ENCODE assay signal across 8 cellular contexts in the genomic region with DNA sequence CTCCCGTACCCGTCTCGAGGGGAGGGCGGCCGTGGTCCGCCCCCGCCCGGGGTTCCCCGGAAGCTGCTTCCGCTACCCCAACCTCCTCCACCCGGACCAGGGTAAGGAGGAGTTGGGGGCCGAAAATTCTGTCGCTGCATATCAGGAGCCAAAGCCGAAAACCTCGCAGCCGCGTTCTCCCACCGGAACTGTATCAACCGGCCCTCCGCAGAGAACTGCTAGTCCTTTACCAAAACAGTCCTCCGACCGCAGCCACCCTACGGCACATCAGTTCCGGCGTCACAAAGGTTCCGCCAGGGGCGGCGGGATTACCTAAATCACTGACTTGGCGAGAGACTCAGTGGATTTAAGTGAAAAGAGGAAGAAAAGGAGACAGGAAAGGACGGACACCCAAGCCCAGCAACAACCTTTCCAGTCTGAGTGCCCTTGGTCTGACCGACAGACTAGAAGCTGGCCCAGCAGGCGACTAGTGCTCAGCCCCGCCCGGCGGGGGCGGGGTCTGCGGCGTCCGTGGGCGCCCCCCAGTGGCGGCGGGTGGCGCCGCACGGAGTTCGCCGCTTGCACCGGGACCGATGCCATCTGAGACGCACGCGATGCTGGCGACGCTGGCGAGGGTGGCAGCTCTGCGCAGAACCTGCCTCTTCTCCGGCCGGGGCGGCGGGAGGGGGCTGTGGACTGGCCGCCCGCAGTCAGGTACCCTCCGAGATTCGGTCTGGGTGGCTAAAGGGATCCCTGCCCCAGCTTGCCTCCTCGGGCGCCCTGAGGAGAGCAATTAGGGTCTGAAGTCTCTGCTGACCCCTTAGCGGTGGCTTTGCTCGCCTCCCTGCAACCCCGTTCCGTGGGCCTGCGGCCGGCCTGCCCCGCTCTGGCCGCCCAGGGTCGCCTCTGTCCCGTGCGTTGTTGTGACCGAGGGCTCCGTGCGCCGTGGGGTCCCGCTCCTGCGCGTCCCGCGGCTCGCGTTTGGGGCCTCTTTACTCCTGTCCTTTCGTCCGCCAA. TPM values are rescaled to one million over a fixed set of nuclear protein-coding genes. Genes with fewer than 3 reads are reported as not detected.
DNase-seq lines count a peak whose midpoint lies in the region; ATAC-seq and TF ChIP-seq lines count a peak whose summit lies in the region.

Gene MPLKIP, minus strand, starts transcription at position 195 of the 996 bp plus-strand sequence. Its CDS starts 55 bp downstream, at position 140.
Gene SUGCT, plus strand, starts transcription at position 578 of the 996 bp plus-strand sequence.

- peak; percentile 94 for TF ChIP-seq POLR2A in NB4 (IDR thresholded peaks at IDR 0.05; ENCODE audit: extremely low read depth, insufficient read length)

- intact Hi-C loops in head of caudate nucleus (cut with DNase I), result loop anchor here (2.0 kb wide), 1 partner anchor 186 kb away; no protein-coding TSS in a partner anchor

- peaks cover 6% of the 10 kb centered on the region for H3K36me3 Mint-ChIP-seq in activated naive CD8-positive, alpha-beta T cell
- H3K36me3 Mint-ChIP-seq in osteocyte (ENCODE audit: unreplicated experiment), result peaks cover 4% of the 10 kb centered on the region

- peak within 1 kb of the TSS; percentile 95 for H3K4me2 ChIP-seq in SK-N-SH

- peaks cover 47% of the 10 kb centered on the region for H3K79me2 ChIP-seq in SK-N-SH (ENCODE audit: insufficient read depth)

- 0 out of 2 replicates have a peak, but pooled peaks cover 3% of the 10 kb centered on the region for H3K9me3 ChIP-seq in SK-N-SH
- no peaks in the 10 kb centered on the region for H3K9me3 ChIP-seq in thymus (ENCODE audit: control insufficient read depth)

- H3K4me3 ChIP-seq in GM12864 (ENCODE audit: low read depth, low read length) (peak within 1 kb of the TSS; percentile 70), NB4 (ENCODE audit: low read depth, low read length) (peak within 1 kb of the TSS; percentile 96), SK-N-SH (ENCODE audit: low read depth in 2 of 2, low read length in 1 of 2) (peak within 1 kb of the TSS; percentile 81 to 98), thymus (ENCODE audit: low read length) (peak within 1 kb of the TSS; percentile 99)

- H3F3A ChIP-seq in SK-N-SH (replicated peaks; ENCODE audit: insufficient read depth), result peaks cover 15% of the 10 kb centered on the region

- DNase-seq in GM12864 (ENCODE audit: low read depth) (peak; percentile 74), NB4 (ENCODE audit: low read depth) (peak; percentile 95), SK-N-SH (peak; percentile 99), head of caudate nucleus (peak; percentile 71 to 94 (median 86)), osteocyte (ENCODE audit: extremely low spot score, unreplicated experiment) (peak; percentile 95)

- H3K36me3 ChIP-seq in SK-N-SH (replicated peaks in 1 of 2; ENCODE audit: control insufficient read depth in 1 of 2, insufficient read depth in 2 of 2, low read length in 1 of 2), result peaks cover 13 to 30% of the 10 kb centered on the region in 2 experiments
- no peaks in the 10 kb centered on the region for H3K36me3 ChIP-seq in thymus (ENCODE audit: control insufficient read depth, insufficient read depth)

- peak; percentile 49 for TF ChIP-seq RAD21 in SK-N-SH (IDR thresholded peaks at IDR 0.05; ENCODE audit: low read length)

- H3K27ac Mint-ChIP-seq in activated naive CD8-positive, alpha-beta T cell, result peak within 1 kb of the TSS; percentile 99
- H3K27ac Mint-ChIP-seq in osteocyte (ENCODE audit: unreplicated experiment), result peak within 1 kb of the TSS; percentile 99

- no peaks in the 10 kb centered on the region for H3K9me2 ChIP-seq in SK-N-SH

- peaks cover 32% of the 10 kb centered on the region for H4K20me1 ChIP-seq in SK-N-SH (ENCODE audit: insufficient read depth)

- H3K27ac ChIP-seq in SK-N-SH (ENCODE audit: low read depth in 2 of 2, low read length in 1 of 2), result peak within 1 kb of the TSS; percentile 91 to 95
- peak within 1 kb of the TSS; percentile 94 for H3K27ac ChIP-seq in thymus (ENCODE audit: low read depth)

- peak within 1 kb of the TSS; percentile 96 for H3K9ac ChIP-seq in SK-N-SH

- peak within 1 kb of the TSS; percentile 95 for H3K4me3 Mint-ChIP-seq in activated naive CD8-positive, alpha-beta T cell
- H3K4me3 Mint-ChIP-seq in osteocyte (ENCODE audit: unreplicated experiment), result peak within 1 kb of the TSS; percentile 92

- CTCF ChIA-PET in SK-N-SH (lab: Yijun Ruan, JAX), result interaction anchor here (0.6 to 4.2 kb wide), 60 partner anchors 9 to 1612 kb away, joined by 3 to 38 read pairs (median 4); partner anchors contain the start of gene CDK13

- POLR2A ChIA-PET in SK-N-SH (lab: Yijun Ruan, JAX), result interaction anchor here (0.6 to 1.4 kb wide), 5 partner anchors 9 to 238 kb away, joined by 3 to 5 read pairs (median 4); partner anchors contain the start of gene CDK13

- peak; percentile 20 to 21; a peak in 2 of 4 replicates for TF ChIP-seq EP300 in SK-N-SH (IDR thresholded peaks at IDR 0.05; ENCODE audit: borderline replicate concordance in 1 of 2, low read depth in 1 of 2, low read length in 1 of 2)

- peaks cover 41% of the 10 kb centered on the region for H3K4me1 Mint-ChIP-seq in activated naive CD8-positive, alpha-beta T cell (ENCODE audit: low read depth)
- H3K4me1 Mint-ChIP-seq in osteocyte (ENCODE audit: unreplicated experiment), result peaks cover 25% of the 10 kb centered on the region

- TF ChIP-seq CTCF in GM12864 (IDR thresholded peaks at IDR 0.05; ENCODE audit: low read depth, low read length, missing control alignments), result peak; percentile 96
- peak; percentile 92 for TF ChIP-seq CTCF in NB4 (IDR thresholded peaks at IDR 0.05; ENCODE audit: low read depth, low read length)
- peak; percentile 99 for TF ChIP-seq CTCF in SK-N-SH (IDR thresholded peaks at IDR 0.05)
- TF ChIP-seq CTCF in osteocyte (IDR thresholded peaks at IDR 0.05), result peak; percentile 99

- WGBS in SK-N-SH (ENCODE audit: low lambda C conversion rate), result 10% methylated on average over 45 of the region's 90 CpGs
- WGBS in thymus, result 3% methylated on average over 90 of the region's 90 CpGs

- H3K27me3 ChIP-seq in SK-N-SH (ENCODE audit: insufficient read depth) (no peaks in the 10 kb centered on the region), thymus (ENCODE audit: control insufficient read depth, insufficient read depth) (peaks cover 7% of the 10 kb centered on the region)

- H3K9me3 Mint-ChIP-seq in activated naive CD8-positive, alpha-beta T cell (ENCODE audit: low read depth), result no peaks in the 10 kb centered on the region
- H3K9me3 Mint-ChIP-seq in osteocyte (ENCODE audit: unreplicated experiment), result no peaks in the 10 kb centered on the region

- peak within 1 kb of the TSS; percentile 97 for H2AFZ ChIP-seq in SK-N-SH (ENCODE audit: low read depth)

- peak; percentile 93 for ATAC-seq in HG02588 (IDR thresholded peaks at IDR 0.05; ENCODE audit: unreplicated experiment)

- H3K27me3 Mint-ChIP-seq in activated naive CD8-positive, alpha-beta T cell, result no peaks in the 10 kb centered on the region
- H3K27me3 Mint-ChIP-seq in osteocyte (ENCODE audit: unreplicated experiment), result no peaks in the 10 kb centered on the region

- H3K4me1 ChIP-seq in SK-N-SH (ENCODE audit: control insufficient read depth in 1 of 2, insufficient read depth in 2 of 2, low read depth in 1 of 2, low read length in 1 of 2) (peaks cover 8 to 9% of the 10 kb centered on the region in 2 experiments; a peak in 2 of 4 replicates), thymus (ENCODE audit: control insufficient read depth, insufficient read depth, low read length) (no peaks in the 10 kb centered on the region)

TF ChIP-seq in SK-N-SH, 30 proteins besides CTCF, POLR2A, EP300 and RAD21 (continues in another document):
- TF ChIP-seq TAF1 (IDR thresholded peaks at IDR 0.05; ENCODE audit: borderline replicate concordance, low read depth, low read length), result peak; percentile 99
- TF ChIP-seq POLR2AphosphoS5 (IDR thresholded peaks at IDR 0.05; ENCODE audit: low read depth, low read length), result peak; percentile 90
- TF ChIP-seq JUND (IDR thresholded peaks at IDR 0.05), result 0 out of 2 replicates have a peak, but pooled peaks have one; percentile 9
- peak; percentile 94 for TF ChIP-seq GABPA (IDR thresholded peaks at IDR 0.05; ENCODE audit: low read depth)
- TF ChIP-seq, protein P1, sequence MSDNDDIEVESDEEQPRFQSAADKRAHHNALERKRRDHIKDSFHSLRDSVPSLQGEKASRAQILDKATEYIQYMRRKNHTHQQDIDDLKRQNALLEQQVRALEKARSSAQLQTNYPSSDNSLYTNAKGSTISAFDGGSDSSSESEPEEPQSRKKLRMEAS (IDR thresholded peaks at IDR 0.05; ENCODE audit: low read depth), result peak; percentile 95
- TF ChIP-seq RXRA (IDR thresholded peaks at IDR 0.05; ENCODE audit: borderline replicate concordance, low read depth), result no peak
- TF ChIP-seq RCOR1 (IDR thresholded peaks at IDR 0.05; ENCODE audit: low read length), result peak; percentile 73; the same call in 1 of the 2 replicates
- peak; percentile 45 for TF ChIP-seq USF1 (IDR thresholded peaks at IDR 0.05; ENCODE audit: borderline replicate concordance, low read depth)
- no peak; the same call in 1 of the 2 replicates for TF ChIP-seq FOXJ3 (CRISPR knock-in tag; IDR thresholded peaks at IDR 0.05)
- no peak; the same call in 1 of the 2 replicates for TF ChIP-seq MEF2A (IDR thresholded peaks at IDR 0.05; ENCODE audit: borderline replicate concordance, low read depth)

RNA-seq across cellular contexts. Expression of gene MPLKIP, which starts in this region (rescaled TPM):
- 48.4 and 64.0 TPM in 2 replicates for polyA plus RNA-seq in SK-N-SH (2012; rRNA removed)
- polyA plus RNA-seq in SK-N-SH (2012; cell fraction: cytosol; rRNA removed), result 61.5 and 68.7 TPM in 2 replicates
- polyA plus RNA-seq in SK-N-SH (2012; cell fraction: nucleus; rRNA removed), result 33.1 and 33.3 TPM in 2 replicates
- 42.7 and 43.4 TPM in 2 replicates for total RNA-seq in osteocyte
- 66.4 TPM for polyA plus RNA-seq in thymus

RNA-seq across cellular contexts. Expression of gene SUGCT, which starts in this region (rescaled TPM):
- 41.4 and 53.7 TPM in 2 replicates for polyA plus RNA-seq in SK-N-SH (2012; rRNA removed)
- polyA plus RNA-seq in SK-N-SH (2012; cell fraction: cytosol; rRNA removed), result 46.1 and 60.5 TPM in 2 replicates
- polyA plus RNA-seq in SK-N-SH (2012; cell fraction: nucleus; rRNA removed), result 43.3 and 47.0 TPM in 2 replicates
- total RNA-seq in osteocyte, result 11.9 and 14.1 TPM in 2 replicates
- 5.5 TPM for polyA plus RNA-seq in thymus

Comparison
In these comparisons a context has a peak if more than half of its experiments do, and no peak if none do; other contexts are left out.
1. Peak in every context shown above with its lines: DNase-seq, ATAC-seq, H3K4me3 ChIP-seq and H3K27ac ChIP-seq.